Comparison of ENCODE assay signal across 16 cellular contexts in genomic region chr7:148911626-148912025, GRCh38. TPM values are rescaled to one million over a fixed set of nuclear protein-coding genes. Genes with fewer than 3 reads are reported as not detected.
A peak's percentile ranks its signal among the peaks of the same experiment; 100 is the strongest.
DNase-seq lines count a peak whose midpoint lies in the region; ATAC-seq and TF ChIP-seq lines count a peak whose summit lies in the region.
"Had no signal": no experiment of that assay in that cellular context is flagged by ENCODE, and none has a peak within 500 bp of the region (broad histone marks: within the 10 kb centered on the region; RNA-seq: fewer than 3 reads in every experiment).

No MANE protein-coding gene starts in this region.

- peak overlapping the region; percentile 79 for H3K27ac Mint-ChIP-seq in CD4-positive, alpha-beta T cell
- H3K27ac Mint-ChIP-seq in activated CD8-positive, alpha-beta T cell treated with anti-CD3 and anti-CD28 coated beads, Interleukin-2, amount 10 ng/mL, durations not matched to agents 7 days and 5 days, result peak overlapping the region; percentile 28
- H3K27ac Mint-ChIP-seq: HFFc6, neural progenitor cell had no signal

- no peaks in the 10 kb centered on the region for H3K9me3 ChIP-seq in CD4-positive, alpha-beta T cell (ENCODE audit: control insufficient read depth, low read length)
- H3K9me3 ChIP-seq in SJCRH30 (replicated peaks), result no peaks in the 10 kb centered on the region
- H3K9me3 ChIP-seq: colonic mucosa, Peyer's patch, tibial nerve had no signal

- CTCF ChIA-PET in CD4-positive, alpha-beta T cell (lab: Charles Lee), result no interaction called here
- CTCF ChIA-PET in activated CD8-positive, alpha-beta T cell treated with anti-CD3 and anti-CD28 coated beads, Interleukin-2, amount 10 ng/mL, durations not matched to agents 7 days and 5 days (lab: Charles Lee), result interaction anchor here (1.0 to 4.2 kb wide), 6 partner anchors 25 to 154 kb away, joined by 3 to 36 read pairs (median 4); no protein-coding TSS in a partner anchor

- no peaks in the 10 kb centered on the region for H3K27me3 Mint-ChIP-seq in CD4-positive, alpha-beta T cell
- no peaks in the 10 kb centered on the region for H3K27me3 Mint-ChIP-seq in activated CD8-positive, alpha-beta T cell treated with anti-CD3 and anti-CD28 coated beads, Interleukin-2, amount 10 ng/mL, durations not matched to agents 7 days and 5 days (ENCODE audit: low read depth)

- H3K36me3 Mint-ChIP-seq in CD4-positive, alpha-beta T cell (ENCODE audit: low read depth), result no peaks in the 10 kb centered on the region
- H3K36me3 Mint-ChIP-seq in activated CD8-positive, alpha-beta T cell treated with anti-CD3 and anti-CD28 coated beads, Interleukin-2, amount 10 ng/mL, durations not matched to agents 7 days and 5 days (ENCODE audit: low read depth), result peaks cover 5% of the 10 kb centered on the region
- H3K36me3 Mint-ChIP-seq: neural progenitor cell had no signal

- H3K27ac ChIP-seq in CD4-positive, alpha-beta T cell (ENCODE audit: low read depth, low read length), result no peak overlapping the region
- H3K27ac ChIP-seq in foreskin keratinocyte, result no peak overlapping the region
- no peak overlapping the region for H3K27ac ChIP-seq in SJCRH30
- H3K27ac ChIP-seq: colonic mucosa, neural progenitor cell, Peyer's patch, tibial nerve had no signal

- H3K4me3 Mint-ChIP-seq in CD4-positive, alpha-beta T cell, result no peak overlapping the region
- no peak overlapping the region for H3K4me3 Mint-ChIP-seq in activated CD8-positive, alpha-beta T cell treated with anti-CD3 and anti-CD28 coated beads, Interleukin-2, amount 10 ng/mL, durations not matched to agents 7 days and 5 days
- H3K4me3 Mint-ChIP-seq: HFFc6, neural progenitor cell had no signal

- H3K36me3 ChIP-seq in H7 (replicated peaks; ENCODE audit: control insufficient read depth, insufficient read depth, low read length) (no peaks in the 10 kb centered on the region), SJCRH30 (no peaks in the 10 kb centered on the region)
- H3K36me3 ChIP-seq: colonic mucosa, neural progenitor cell, Peyer's patch, tibial nerve had no signal

- POLR2A ChIA-PET in CD4-positive, alpha-beta T cell (lab: Charles Lee), result interaction anchor here (0.6 to 6.6 kb wide), 2 partner anchors 21 to 30 kb away, joined by 3 to 67 read pairs; no protein-coding TSS in a partner anchor
- POLR2A ChIA-PET in activated CD8-positive, alpha-beta T cell treated with anti-CD3 and anti-CD28 coated beads, Interleukin-2, amount 10 ng/mL, durations not matched to agents 7 days and 5 days (lab: Charles Lee), result interaction anchor here (1.2 to 6.7 kb wide), 5 partner anchors 8 to 214 kb away, joined by 3 to 59 read pairs (median 6); partner anchors contain the start of gene EZH2

- H3K9me3 Mint-ChIP-seq in CD4-positive, alpha-beta T cell, result no peaks in the 10 kb centered on the region
- no peaks in the 10 kb centered on the region for H3K9me3 Mint-ChIP-seq in activated CD8-positive, alpha-beta T cell treated with anti-CD3 and anti-CD28 coated beads, Interleukin-2, amount 10 ng/mL, durations not matched to agents 7 days and 5 days (ENCODE audit: insufficient read depth)
- H3K9me3 Mint-ChIP-seq: HFFc6 had no signal

- no peak for ATAC-seq in CD4-positive, alpha-beta T cell (ENCODE audit: poor library complexity)
- no peak for ATAC-seq in activated CD8-positive, alpha-beta T cell treated with anti-CD3 and anti-CD28 coated beads, Interleukin-2, amount 10 ng/mL, durations not matched to agents 7 days and 5 days
- ATAC-seq in foreskin keratinocyte, result peak; percentile 24

- H3K4me1 ChIP-seq in foreskin keratinocyte (peaks cover 3% of the 10 kb centered on the region), SJCRH30 (peaks cover 12% of the 10 kb centered on the region)
- H3K4me1 ChIP-seq: colonic mucosa had no signal

- DNase-seq in activated CD4-positive, alpha-beta T cell treated with anti-CD3 and anti-CD28 coated beads for 48 hours, result peak; percentile 62
- DNase-seq in activated CD4-positive, alpha-beta T cell treated with anti-CD3 and anti-CD28 coated beads, Interleukin-2, amount 50 U/mL, for 1 hour, result no peak
- peak in 1 of 10 experiments; percentile 11 for DNase-seq in CD4-positive, alpha-beta T cell
- no peak for DNase-seq in activated CD8-positive, alpha-beta T cell treated with anti-CD3 and anti-CD28 coated beads, Interleukin-2, amount 10 ng/mL, durations not matched to agents 7 days and 5 days
- DNase-seq in foreskin keratinocyte (peak in 1 of 2 donors; percentile 31), H7 (no peak), SJCRH30 (no peak), HK-2 (ENCODE audit: unreplicated experiment) (no peak)
- DNase-seq: colonic mucosa, HFFc6, MV-4-11, NCI-H2081, NCI-H526, Peyer's patch had no signal

- TF ChIP-seq CTCF in CD4-positive, alpha-beta T cell (IDR thresholded peaks at IDR 0.05), result no peak
- no peak for TF ChIP-seq CTCF in foreskin keratinocyte (conservative IDR thresholded peaks at IDR 0.05)

- intact Hi-C loops in CD4-positive, alpha-beta T cell (cut with DNase I, micrococcal nuclease), result loop anchor here in 1 of 2 experiments (2.0 kb wide), 3 partner anchors 27 to 55 kb away; partner anchors contain the start of gene EZH2

- H3K4me3 ChIP-seq in H7 (ENCODE audit: insufficient read depth, low read depth, low read length) (no peak overlapping the region), SJCRH30 (no peak overlapping the region)
- H3K4me3 ChIP-seq: colonic mucosa, neural progenitor cell, Peyer's patch, tibial nerve had no signal

- H3K4me1 Mint-ChIP-seq in CD4-positive, alpha-beta T cell (ENCODE audit: low read depth), result peaks cover 71% of the 10 kb centered on the region
- H3K4me1 Mint-ChIP-seq in activated CD8-positive, alpha-beta T cell treated with anti-CD3 and anti-CD28 coated beads, Interleukin-2, amount 10 ng/mL, durations not matched to agents 7 days and 5 days (ENCODE audit: low read depth), result peaks cover 53% of the 10 kb centered on the region

- H3K27me3 ChIP-seq in CD4-positive, alpha-beta T cell (ENCODE audit: control insufficient read depth, insufficient read depth, low read length), result no peaks in the 10 kb centered on the region
- H3K27me3 ChIP-seq in foreskin keratinocyte, result peaks cover 17% of the 10 kb centered on the region
- no peaks in the 10 kb centered on the region for H3K27me3 ChIP-seq in H7 (ENCODE audit: control insufficient read depth, insufficient read depth, low read length)
- H3K27me3 ChIP-seq in SJCRH30, result no peaks in the 10 kb centered on the region; the same call in 1 of the 2 replicates
- H3K27me3 ChIP-seq: colonic mucosa, neural progenitor cell, Peyer's patch had no signal

RNA-seq across cellular contexts. Expression of gene EZH2, which starts 27.5 kb away (rescaled TPM):
- 10 to 100 TPM; 16.0 to 17.6 TPM for total RNA-seq in CD4-positive, alpha-beta T cell
- 100 to 1,000 TPM; 115 to 118 TPM for total RNA-seq in activated CD8-positive, alpha-beta T cell treated with anti-CD3 and anti-CD28 coated beads, Interleukin-2, amount 10 ng/mL, durations not matched to agents 7 days and 5 days
- total RNA-seq in foreskin keratinocyte, result 17.6 and 20.8 TPM in 2 replicates
- 10.4 and 12.6 TPM in 2 replicates for polyA plus RNA-seq in foreskin keratinocyte
- total RNA-seq in H7 (2014; rRNA removed; shearing (Covaris generic)), result 18.4 and 19.2 TPM in 2 replicates
- total RNA-seq in SJCRH30 (2014; rRNA removed; shearing (Covaris generic)), result 64.8 and 75.7 TPM in 2 replicates
